Comparison of ENCODE assay signal across 1 cellular context in the genomic region with DNA sequence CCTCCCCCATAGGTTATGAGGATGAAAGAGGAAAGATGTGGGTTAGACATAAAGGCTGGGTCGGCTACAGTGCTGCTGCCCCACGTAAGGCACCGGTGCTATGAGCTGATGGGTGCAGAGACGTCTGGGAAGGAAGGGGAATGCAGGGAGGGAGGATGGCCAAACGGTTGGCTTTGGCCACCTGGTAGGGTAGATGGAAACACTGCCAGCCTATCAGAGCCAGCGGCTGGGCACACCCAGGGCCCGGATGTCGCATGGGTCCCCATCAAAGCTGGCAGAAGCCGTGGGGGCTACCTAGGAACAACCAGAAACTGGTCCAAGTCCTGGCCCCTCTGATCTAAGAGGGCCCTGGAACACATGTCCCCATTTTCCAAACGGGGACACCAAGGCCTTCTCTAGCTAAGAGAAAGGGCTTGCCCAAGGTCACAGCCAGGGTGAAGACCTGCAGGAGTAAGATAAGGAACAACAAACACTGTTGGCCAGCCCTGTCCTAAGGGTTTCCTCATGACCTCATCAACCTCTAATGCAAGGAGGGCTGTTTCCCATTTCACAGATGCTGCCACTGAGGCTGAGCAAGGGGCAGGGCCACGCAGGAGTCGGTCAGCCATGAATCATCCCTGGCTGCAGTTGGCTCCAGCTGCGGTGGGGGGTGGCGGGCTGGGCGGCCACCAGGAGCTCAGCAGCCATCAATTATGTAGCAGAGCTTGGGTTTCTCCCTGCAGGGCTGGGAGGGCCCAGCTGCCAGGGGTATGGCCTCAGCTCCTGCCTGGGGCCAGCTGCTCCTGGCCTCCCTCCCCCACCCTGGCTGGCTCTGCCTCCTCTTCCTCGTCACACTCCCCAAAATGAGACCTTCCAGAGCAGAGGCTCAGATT.
A peak's percentile ranks its signal among the peaks of the same experiment; 100 is the strongest.
TF ChIP-seq lines count a peak whose summit lies in the region.

No MANE protein-coding gene starts in this region.

TF ChIP-seq in K562, 482 proteins besides CTCF, POLR2A, EP300 and RAD21 (continued from another document and continues in another):
- TF ChIP-seq, protein P1, sequence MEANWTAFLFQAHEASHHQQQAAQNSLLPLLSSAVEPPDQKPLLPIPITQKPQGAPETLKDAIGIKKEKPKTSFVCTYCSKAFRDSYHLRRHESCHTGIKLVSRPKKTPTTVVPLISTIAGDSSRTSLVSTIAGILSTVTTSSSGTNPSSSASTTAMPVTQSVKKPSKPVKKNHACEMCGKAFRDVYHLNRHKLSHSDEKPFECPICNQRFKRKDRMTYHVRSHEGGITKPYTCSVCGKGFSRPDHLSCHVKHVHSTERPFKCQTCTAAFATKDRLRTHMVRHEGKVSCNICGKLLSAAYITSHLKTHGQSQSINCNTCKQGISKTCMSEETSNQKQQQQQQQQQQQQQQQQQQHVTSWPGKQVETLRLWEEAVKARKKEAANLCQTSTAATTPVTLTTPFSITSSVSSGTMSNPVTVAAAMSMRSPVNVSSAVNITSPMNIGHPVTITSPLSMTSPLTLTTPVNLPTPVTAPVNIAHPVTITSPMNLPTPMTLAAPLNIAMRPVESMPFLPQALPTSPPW (CRISPR knock-in tag; IDR thresholded peaks at IDR 0.05) = peak; percentile 72
- TF ChIP-seq, protein P2, sequence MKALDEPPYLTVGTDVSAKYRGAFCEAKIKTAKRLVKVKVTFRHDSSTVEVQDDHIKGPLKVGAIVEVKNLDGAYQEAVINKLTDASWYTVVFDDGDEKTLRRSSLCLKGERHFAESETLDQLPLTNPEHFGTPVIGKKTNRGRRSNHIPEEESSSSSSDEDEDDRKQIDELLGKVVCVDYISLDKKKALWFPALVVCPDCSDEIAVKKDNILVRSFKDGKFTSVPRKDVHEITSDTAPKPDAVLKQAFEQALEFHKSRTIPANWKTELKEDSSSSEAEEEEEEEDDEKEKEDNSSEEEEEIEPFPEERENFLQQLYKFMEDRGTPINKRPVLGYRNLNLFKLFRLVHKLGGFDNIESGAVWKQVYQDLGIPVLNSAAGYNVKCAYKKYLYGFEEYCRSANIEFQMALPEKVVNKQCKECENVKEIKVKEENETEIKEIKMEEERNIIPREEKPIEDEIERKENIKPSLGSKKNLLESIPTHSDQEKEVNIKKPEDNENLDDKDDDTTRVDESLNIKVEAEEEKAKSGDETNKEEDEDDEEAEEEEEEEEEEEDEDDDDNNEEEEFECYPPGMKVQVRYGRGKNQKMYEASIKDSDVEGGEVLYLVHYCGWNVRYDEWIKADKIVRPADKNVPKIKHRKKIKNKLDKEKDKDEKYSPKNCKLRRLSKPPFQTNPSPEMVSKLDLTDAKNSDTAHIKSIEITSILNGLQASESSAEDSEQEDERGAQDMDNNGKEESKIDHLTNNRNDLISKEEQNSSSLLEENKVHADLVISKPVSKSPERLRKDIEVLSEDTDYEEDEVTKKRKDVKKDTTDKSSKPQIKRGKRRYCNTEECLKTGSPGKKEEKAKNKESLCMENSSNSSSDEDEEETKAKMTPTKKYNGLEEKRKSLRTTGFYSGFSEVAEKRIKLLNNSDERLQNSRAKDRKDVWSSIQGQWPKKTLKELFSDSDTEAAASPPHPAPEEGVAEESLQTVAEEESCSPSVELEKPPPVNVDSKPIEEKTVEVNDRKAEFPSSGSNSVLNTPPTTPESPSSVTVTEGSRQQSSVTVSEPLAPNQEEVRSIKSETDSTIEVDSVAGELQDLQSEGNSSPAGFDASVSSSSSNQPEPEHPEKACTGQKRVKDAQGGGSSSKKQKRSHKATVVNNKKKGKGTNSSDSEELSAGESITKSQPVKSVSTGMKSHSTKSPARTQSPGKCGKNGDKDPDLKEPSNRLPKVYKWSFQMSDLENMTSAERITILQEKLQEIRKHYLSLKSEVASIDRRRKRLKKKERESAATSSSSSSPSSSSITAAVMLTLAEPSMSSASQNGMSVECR (CRISPR knock-in tag; IDR thresholded peaks at IDR 0.05) = peak; percentile 59; the same call in 1 of the 2 replicates
- TF ChIP-seq STAG1 (CRISPR knock-in tag; IDR thresholded peaks at IDR 0.05; ENCODE audit: borderline replicate concordance) (no peak), NR1H2 (CRISPR knock-in tag; IDR thresholded peaks at IDR 0.05) (no peak), GTF2F1 (IDR thresholded peaks at IDR 0.05; ENCODE audit: low read depth, low read length) (no peak), SMARCC2 (IDR thresholded peaks at IDR 0.05; ENCODE audit: low read depth) (peak; percentile 65; the same call in 1 of the 2 replicates), CHD1 (IDR thresholded peaks at IDR 0.05; ENCODE audit: low read length) (no peak), ZNF583 (CRISPR knock-in tag; IDR thresholded peaks at IDR 0.05) (no peak; the same call in 1 of the 2 replicates), GABPB1 (CRISPR knock-in tag; IDR thresholded peaks at IDR 0.05) (peak; percentile 57; the same call in 1 of the 2 replicates), SIRT6 (IDR thresholded peaks at IDR 0.05; ENCODE audit: low read depth, low read length) (no peak), ZNF445 (CRISPR knock-in tag; IDR thresholded peaks at IDR 0.05; ENCODE audit: low read depth) (no peak), ZNF146 (CRISPR knock-in tag; IDR thresholded peaks at IDR 0.05; ENCODE audit: unreplicated experiment) (no peak), SMARCA5 (IDR thresholded peaks at IDR 0.05) (peak; percentile 100), SP2 (IDR thresholded peaks at IDR 0.05; ENCODE audit: extremely low read depth, low read depth, low read length, poor library complexity, severe bottlenecking) (no peak), ZSCAN32 (CRISPR knock-in tag; IDR thresholded peaks at IDR 0.05) (no peak), ZNF253 (CRISPR knock-in tag; conservative IDR thresholded peaks at IDR 0.05) (no peak), ZFP1 (CRISPR knock-in tag; IDR thresholded peaks at IDR 0.05) (no peak), HMG20A (CRISPR knock-in tag; conservative IDR thresholded peaks at IDR 0.05) (no peak), NELFE (IDR thresholded peaks at IDR 0.05; ENCODE audit: insufficient read depth, insufficient read length) (no peak), CBFB (CRISPR knock-in tag; IDR thresholded peaks at IDR 0.05) (peak; percentile 82; the same call in 1 of the 2 replicates), ZNF232 (CRISPR knock-in tag; IDR thresholded peaks at IDR 0.05) (no peak), RBM15 (IDR thresholded peaks at IDR 0.05; ENCODE audit: insufficient read depth, low read length) (no peak), MYNN (IDR thresholded peaks at IDR 0.05) (no peak), MYNN (CRISPR knock-in tag; IDR thresholded peaks at IDR 0.05) (no peak), BCOR (IDR thresholded peaks at IDR 0.05) (peak; percentile 99), CBX2 (IDR thresholded peaks at IDR 0.05; ENCODE audit: insufficient read depth, low read length, poor library complexity, severe bottlenecking) (no peak), MCM7 (IDR thresholded peaks at IDR 0.05) (no peak), PHB (CRISPR knock-in tag; IDR thresholded peaks at IDR 0.05) (no peak), SNIP1 (IDR thresholded peaks at IDR 0.05; ENCODE audit: low read depth) (no peak), NCOA4 (IDR thresholded peaks at IDR 0.05; ENCODE audit: partially characterized antibody) (peak; percentile 83), ZNF3 (CRISPR knock-in tag; IDR thresholded peaks at IDR 0.05) (no peak), TRIM28 (IDR thresholded peaks at IDR 0.05) (no peak; the same call in 1 of the 2 replicates), PRPF4 (IDR thresholded peaks at IDR 0.05; ENCODE audit: insufficient read depth, low read depth, low read length, poor library complexity, severe bottlenecking) (no peak), THRAP3 (IDR thresholded peaks at IDR 0.05; ENCODE audit: borderline replicate concordance) (no peak), FOXP1 (CRISPR knock-in tag; IDR thresholded peaks at IDR 0.05) (peak; percentile 66; the same call in 1 of the 2 replicates), ELF4 (CRISPR knock-in tag; IDR thresholded peaks at IDR 0.05) (no peak), XRCC4 (IDR thresholded peaks at IDR 0.05; ENCODE audit: extremely low read depth, insufficient read depth, insufficient read length) (no peak), ZZZ3 (IDR thresholded peaks at IDR 0.05) (no peak), MBD2 (IDR thresholded peaks at IDR 0.05; ENCODE audit: borderline replicate concordance, low read depth) (peak; percentile 36; the same call in 1 of the 2 replicates), SMC3 (conservative IDR thresholded peaks at IDR 0.05; ENCODE audit: insufficient read depth, low read depth, low read length) (no peak), ZC3H11A (IDR thresholded peaks at IDR 0.05; ENCODE audit: low read depth, low read length) (no peak), ZNF589 (CRISPR knock-in tag; IDR thresholded peaks at IDR 0.05; ENCODE audit: low read depth) (no peak), ZNF707 (CRISPR knock-in tag; conservative IDR thresholded peaks at IDR 0.05) (no peak), SRSF3 (IDR thresholded peaks at IDR 0.05; ENCODE audit: insufficient read depth, low read length) (no peak), LEF1 (IDR thresholded peaks at IDR 0.05) (peak; percentile 75), PML (IDR thresholded peaks at IDR 0.05; ENCODE audit: low read length) (no peak; the same call in 1 of the 2 replicates)
- TF ChIP-seq, protein P3, sequence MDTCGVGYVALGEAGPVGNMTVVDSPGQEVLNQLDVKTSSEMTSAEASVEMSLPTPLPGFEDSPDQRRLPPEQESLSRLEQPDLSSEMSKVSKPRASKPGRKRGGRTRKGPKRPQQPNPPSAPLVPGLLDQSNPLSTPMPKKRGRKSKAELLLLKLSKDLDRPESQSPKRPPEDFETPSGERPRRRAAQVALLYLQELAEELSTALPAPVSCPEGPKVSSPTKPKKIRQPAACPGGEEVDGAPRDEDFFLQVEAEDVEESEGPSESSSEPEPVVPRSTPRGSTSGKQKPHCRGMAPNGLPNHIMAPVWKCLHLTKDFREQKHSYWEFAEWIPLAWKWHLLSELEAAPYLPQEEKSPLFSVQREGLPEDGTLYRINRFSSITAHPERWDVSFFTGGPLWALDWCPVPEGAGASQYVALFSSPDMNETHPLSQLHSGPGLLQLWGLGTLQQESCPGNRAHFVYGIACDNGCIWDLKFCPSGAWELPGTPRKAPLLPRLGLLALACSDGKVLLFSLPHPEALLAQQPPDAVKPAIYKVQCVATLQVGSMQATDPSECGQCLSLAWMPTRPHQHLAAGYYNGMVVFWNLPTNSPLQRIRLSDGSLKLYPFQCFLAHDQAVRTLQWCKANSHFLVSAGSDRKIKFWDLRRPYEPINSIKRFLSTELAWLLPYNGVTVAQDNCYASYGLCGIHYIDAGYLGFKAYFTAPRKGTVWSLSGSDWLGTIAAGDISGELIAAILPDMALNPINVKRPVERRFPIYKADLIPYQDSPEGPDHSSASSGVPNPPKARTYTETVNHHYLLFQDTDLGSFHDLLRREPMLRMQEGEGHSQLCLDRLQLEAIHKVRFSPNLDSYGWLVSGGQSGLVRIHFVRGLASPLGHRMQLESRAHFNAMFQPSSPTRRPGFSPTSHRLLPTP (IDR thresholded peaks at IDR 0.05; ENCODE audit: borderline replicate concordance, extremely low read depth, insufficient read length) = no peak
- TF ChIP-seq, protein P4, sequence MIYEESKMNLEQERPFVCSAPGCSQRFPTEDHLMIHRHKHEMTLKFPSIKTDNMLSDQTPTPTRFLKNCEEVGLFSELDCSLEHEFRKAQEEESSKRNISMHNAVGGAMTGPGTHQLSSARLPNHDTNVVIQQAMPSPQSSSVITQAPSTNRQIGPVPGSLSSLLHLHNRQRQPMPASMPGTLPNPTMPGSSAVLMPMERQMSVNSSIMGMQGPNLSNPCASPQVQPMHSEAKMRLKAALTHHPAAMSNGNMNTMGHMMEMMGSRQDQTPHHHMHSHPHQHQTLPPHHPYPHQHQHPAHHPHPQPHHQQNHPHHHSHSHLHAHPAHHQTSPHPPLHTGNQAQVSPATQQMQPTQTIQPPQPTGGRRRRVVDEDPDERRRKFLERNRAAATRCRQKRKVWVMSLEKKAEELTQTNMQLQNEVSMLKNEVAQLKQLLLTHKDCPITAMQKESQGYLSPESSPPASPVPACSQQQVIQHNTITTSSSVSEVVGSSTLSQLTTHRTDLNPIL (CRISPR knock-in tag; IDR thresholded peaks at IDR 0.05) = no peak
- TF ChIP-seq, protein P5, sequence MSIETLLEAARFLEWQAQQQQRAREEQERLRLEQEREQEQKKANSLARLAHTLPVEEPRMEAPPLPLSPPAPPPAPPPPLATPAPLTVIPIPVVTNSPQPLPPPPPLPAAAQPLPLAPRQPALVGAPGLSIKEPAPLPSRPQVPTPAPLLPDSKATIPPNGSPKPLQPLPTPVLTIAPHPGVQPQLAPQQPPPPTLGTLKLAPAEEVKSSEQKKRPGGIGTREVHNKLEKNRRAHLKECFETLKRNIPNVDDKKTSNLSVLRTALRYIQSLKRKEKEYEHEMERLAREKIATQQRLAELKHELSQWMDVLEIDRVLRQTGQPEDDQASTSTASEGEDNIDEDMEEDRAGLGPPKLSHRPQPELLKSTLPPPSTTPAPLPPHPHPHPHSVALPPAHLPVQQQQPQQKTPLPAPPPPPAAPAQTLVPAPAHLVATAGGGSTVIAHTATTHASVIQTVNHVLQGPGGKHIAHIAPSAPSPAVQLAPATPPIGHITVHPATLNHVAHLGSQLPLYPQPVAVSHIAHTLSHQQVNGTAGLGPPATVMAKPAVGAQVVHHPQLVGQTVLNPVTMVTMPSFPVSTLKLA (conservative IDR thresholded peaks at IDR 0.05) = peak in 1 of 2 experiments; percentile 59; a peak in 1 of 4 replicates
- TF ChIP-seq, protein P6, sequence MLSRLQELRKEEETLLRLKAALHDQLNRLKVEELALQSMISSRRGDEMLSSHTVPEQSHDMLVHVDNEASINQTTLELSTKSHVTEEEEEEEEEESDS (CRISPR knock-in tag; IDR thresholded peaks at IDR 0.05) = no peak
- TF ChIP-seq, protein P7, sequence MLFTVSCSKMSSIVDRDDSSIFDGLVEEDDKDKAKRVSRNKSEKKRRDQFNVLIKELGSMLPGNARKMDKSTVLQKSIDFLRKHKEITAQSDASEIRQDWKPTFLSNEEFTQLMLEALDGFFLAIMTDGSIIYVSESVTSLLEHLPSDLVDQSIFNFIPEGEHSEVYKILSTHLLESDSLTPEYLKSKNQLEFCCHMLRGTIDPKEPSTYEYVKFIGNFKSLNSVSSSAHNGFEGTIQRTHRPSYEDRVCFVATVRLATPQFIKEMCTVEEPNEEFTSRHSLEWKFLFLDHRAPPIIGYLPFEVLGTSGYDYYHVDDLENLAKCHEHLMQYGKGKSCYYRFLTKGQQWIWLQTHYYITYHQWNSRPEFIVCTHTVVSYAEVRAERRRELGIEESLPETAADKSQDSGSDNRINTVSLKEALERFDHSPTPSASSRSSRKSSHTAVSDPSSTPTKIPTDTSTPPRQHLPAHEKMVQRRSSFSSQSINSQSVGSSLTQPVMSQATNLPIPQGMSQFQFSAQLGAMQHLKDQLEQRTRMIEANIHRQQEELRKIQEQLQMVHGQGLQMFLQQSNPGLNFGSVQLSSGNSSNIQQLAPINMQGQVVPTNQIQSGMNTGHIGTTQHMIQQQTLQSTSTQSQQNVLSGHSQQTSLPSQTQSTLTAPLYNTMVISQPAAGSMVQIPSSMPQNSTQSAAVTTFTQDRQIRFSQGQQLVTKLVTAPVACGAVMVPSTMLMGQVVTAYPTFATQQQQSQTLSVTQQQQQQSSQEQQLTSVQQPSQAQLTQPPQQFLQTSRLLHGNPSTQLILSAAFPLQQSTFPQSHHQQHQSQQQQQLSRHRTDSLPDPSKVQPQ (CRISPR knock-in tag; IDR thresholded peaks at IDR 0.05; ENCODE audit: borderline replicate concordance) = no peak
- TF ChIP-seq, protein P8, sequence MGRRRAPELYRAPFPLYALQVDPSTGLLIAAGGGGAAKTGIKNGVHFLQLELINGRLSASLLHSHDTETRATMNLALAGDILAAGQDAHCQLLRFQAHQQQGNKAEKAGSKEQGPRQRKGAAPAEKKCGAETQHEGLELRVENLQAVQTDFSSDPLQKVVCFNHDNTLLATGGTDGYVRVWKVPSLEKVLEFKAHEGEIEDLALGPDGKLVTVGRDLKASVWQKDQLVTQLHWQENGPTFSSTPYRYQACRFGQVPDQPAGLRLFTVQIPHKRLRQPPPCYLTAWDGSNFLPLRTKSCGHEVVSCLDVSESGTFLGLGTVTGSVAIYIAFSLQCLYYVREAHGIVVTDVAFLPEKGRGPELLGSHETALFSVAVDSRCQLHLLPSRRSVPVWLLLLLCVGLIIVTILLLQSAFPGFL (CRISPR knock-in tag; IDR thresholded peaks at IDR 0.05) = no peak
